In the genomic region with DNA sequence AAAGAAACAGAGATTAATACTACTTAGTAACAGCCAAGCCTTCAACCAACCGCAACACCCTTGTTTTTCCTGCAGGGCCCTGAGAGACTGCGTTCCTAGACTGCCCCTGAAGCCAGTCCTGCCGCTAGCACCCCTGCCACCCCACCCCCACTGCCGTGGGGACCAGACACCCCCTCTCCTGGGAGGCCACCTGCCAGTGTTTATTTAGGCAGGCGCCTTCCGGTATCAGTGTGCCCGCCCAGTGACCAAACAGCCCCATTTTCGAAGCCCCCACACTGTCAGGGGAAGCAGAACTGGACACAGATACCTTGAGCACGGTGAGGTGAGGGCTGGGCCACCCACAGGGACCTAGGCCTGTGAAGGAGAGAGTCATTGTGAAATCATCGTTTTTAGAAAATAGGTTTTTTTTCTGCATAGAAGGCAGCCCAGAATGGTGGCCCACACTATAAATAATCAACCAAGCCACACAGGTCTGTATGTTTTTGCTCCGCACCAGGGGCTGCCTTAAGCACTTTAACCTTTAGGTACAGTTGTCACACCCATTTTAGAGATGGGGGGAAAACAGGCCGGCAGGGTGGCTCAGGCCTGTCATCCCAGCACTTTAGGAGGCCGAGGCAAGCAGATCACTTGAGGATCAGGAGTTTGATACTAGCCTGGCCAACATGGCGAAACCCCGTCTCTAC, we compare ENCODE assay signal across 1 cellular context.
TF ChIP-seq lines count a peak whose summit lies in the region.

No MANE protein-coding gene starts in this region.

TF ChIP-seq in HepG2, 621 proteins besides CTCF, POLR2A, EP300 and RAD21 (continued from another document and continues in another):
- no peak for TF ChIP-seq ATF6 (CRISPR knock-in tag; conservative IDR thresholded peaks at IDR 0.05)
- TF ChIP-seq RFXANK (CRISPR knock-in tag; IDR thresholded peaks at IDR 0.05) = peak; percentile 39; the same call in 1 of the 2 replicates
- TF ChIP-seq LCORL (IDR thresholded peaks at IDR 0.05) = no peak
- TF ChIP-seq LCORL (CRISPR knock-in tag; IDR thresholded peaks at IDR 0.05) = peak; percentile 90
- peak; percentile 66 for TF ChIP-seq ZNF878 (CRISPR knock-in tag; IDR thresholded peaks at IDR 0.05)
- 0 out of 2 replicates have a peak, but pooled peaks have one; percentile 36 for TF ChIP-seq ETV6 (CRISPR knock-in tag; conservative IDR thresholded peaks at IDR 0.05)
- 0 out of 2 replicates have a peak, but pooled peaks have one; percentile 27 for TF ChIP-seq ZBTB8A (CRISPR knock-in tag; IDR thresholded peaks at IDR 0.05; ENCODE audit: borderline replicate concordance, low read depth)
- peak; percentile 61; the same call in 1 of the 2 replicates for TF ChIP-seq KDM3A (CRISPR knock-in tag; IDR thresholded peaks at IDR 0.05; ENCODE audit: low read depth)
- no peak for TF ChIP-seq GMEB2 (CRISPR knock-in tag; IDR thresholded peaks at IDR 0.05; ENCODE audit: low read depth)
- TF ChIP-seq SMARCE1 (IDR thresholded peaks at IDR 0.05; ENCODE audit: borderline replicate concordance) = no peak
- TF ChIP-seq KLF13 (CRISPR knock-in tag; IDR thresholded peaks at IDR 0.05) = no peak
- TF ChIP-seq CBX1 (IDR thresholded peaks at IDR 0.05; ENCODE audit: low read depth) = no peak
- TF ChIP-seq ZNF547 (CRISPR knock-in tag; IDR thresholded peaks at IDR 0.05) = no peak; the same call in 1 of the 2 replicates
- TF ChIP-seq THAP11 (CRISPR knock-in tag; IDR thresholded peaks at IDR 0.05) = peak; percentile 77
- TF ChIP-seq, protein P1, sequence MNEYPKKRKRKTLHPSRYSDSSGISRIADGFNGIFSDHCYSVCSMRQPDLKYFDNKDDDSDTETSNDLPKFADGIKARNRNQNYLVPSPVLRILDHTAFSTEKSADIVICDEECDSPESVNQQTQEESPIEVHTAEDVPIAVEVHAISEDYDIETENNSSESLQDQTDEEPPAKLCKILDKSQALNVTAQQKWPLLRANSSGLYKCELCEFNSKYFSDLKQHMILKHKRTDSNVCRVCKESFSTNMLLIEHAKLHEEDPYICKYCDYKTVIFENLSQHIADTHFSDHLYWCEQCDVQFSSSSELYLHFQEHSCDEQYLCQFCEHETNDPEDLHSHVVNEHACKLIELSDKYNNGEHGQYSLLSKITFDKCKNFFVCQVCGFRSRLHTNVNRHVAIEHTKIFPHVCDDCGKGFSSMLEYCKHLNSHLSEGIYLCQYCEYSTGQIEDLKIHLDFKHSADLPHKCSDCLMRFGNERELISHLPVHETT (CRISPR knock-in tag; conservative IDR thresholded peaks at IDR 0.05) = no peak
- TF ChIP-seq ATM (IDR thresholded peaks at IDR 0.05; ENCODE audit: borderline replicate concordance) = no peak
- peak; percentile 46; the same call in 1 of the 2 replicates for TF ChIP-seq ZNF563 (CRISPR knock-in tag; IDR thresholded peaks at IDR 0.05)
- no peak for TF ChIP-seq ZSCAN22 (CRISPR knock-in tag; IDR thresholded peaks at IDR 0.05)
- peak; percentile 65 for TF ChIP-seq ZFX (CRISPR knock-in tag; IDR thresholded peaks at IDR 0.05; ENCODE audit: low read depth)
- TF ChIP-seq POGK (CRISPR knock-in tag; conservative IDR thresholded peaks at IDR 0.05) = peak; percentile 51; the same call in 1 of the 2 replicates
- TF ChIP-seq XRCC5 (optimal IDR thresholded peaks at IDR 0.05; ENCODE audit: low read length) = no peak
- no peak for TF ChIP-seq TSC22D2 (CRISPR knock-in tag; IDR thresholded peaks at IDR 0.05; ENCODE audit: borderline replicate concordance)
- peak; percentile 19; the same call in 1 of the 2 replicates for TF ChIP-seq HNF4A (CRISPR knock-in tag; IDR thresholded peaks at IDR 0.05)
- TF ChIP-seq, protein P2, sequence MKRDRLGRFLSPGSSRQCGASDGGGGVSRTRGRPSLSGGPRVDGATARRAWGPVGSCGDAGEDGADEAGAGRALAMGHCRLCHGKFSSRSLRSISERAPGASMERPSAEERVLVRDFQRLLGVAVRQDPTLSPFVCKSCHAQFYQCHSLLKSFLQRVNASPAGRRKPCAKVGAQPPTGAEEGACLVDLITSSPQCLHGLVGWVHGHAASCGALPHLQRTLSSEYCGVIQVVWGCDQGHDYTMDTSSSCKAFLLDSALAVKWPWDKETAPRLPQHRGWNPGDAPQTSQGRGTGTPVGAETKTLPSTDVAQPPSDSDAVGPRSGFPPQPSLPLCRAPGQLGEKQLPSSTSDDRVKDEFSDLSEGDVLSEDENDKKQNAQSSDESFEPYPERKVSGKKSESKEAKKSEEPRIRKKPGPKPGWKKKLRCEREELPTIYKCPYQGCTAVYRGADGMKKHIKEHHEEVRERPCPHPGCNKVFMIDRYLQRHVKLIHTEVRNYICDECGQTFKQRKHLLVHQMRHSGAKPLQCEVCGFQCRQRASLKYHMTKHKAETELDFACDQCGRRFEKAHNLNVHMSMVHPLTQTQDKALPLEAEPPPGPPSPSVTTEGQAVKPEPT (CRISPR knock-in tag; IDR thresholded peaks at IDR 0.05; ENCODE audit: low read depth) = peak; percentile 92
- no peak for TF ChIP-seq ZNF337 (CRISPR knock-in tag; IDR thresholded peaks at IDR 0.05; ENCODE audit: borderline replicate concordance, low read depth)
- TF ChIP-seq ISX (CRISPR knock-in tag; conservative IDR thresholded peaks at IDR 0.05) = no peak
- 0 out of 2 replicates have a peak, but pooled peaks have one; percentile 68 for TF ChIP-seq ZNF431 (CRISPR knock-in tag; IDR thresholded peaks at IDR 0.05; ENCODE audit: borderline replicate concordance, low read depth)
- TF ChIP-seq HES4 (CRISPR knock-in tag; IDR thresholded peaks at IDR 0.05; ENCODE audit: borderline replicate concordance) = peak; percentile 23; the same call in 1 of the 2 replicates
- TF ChIP-seq, protein P3, sequence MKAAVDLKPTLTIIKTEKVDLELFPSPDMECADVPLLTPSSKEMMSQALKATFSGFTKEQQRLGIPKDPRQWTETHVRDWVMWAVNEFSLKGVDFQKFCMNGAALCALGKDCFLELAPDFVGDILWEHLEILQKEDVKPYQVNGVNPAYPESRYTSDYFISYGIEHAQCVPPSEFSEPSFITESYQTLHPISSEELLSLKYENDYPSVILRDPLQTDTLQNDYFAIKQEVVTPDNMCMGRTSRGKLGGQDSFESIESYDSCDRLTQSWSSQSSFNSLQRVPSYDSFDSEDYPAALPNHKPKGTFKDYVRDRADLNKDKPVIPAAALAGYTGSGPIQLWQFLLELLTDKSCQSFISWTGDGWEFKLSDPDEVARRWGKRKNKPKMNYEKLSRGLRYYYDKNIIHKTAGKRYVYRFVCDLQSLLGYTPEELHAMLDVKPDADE (CRISPR knock-in tag; IDR thresholded peaks at IDR 0.05) = no peak
- TF ChIP-seq HOXA5 (CRISPR knock-in tag; IDR thresholded peaks at IDR 0.05) = no peak; the same call in 1 of the 2 replicates
- no peak for TF ChIP-seq ZBTB44 (CRISPR knock-in tag; IDR thresholded peaks at IDR 0.05)
- TF ChIP-seq PHF20 (CRISPR knock-in tag; IDR thresholded peaks at IDR 0.05) = no peak; the same call in 1 of the 2 replicates
- TF ChIP-seq ZNF782 (CRISPR knock-in tag; IDR thresholded peaks at IDR 0.05; ENCODE audit: borderline replicate concordance) = no peak
- peak; percentile 69 for TF ChIP-seq HOXA3 (CRISPR knock-in tag; IDR thresholded peaks at IDR 0.05)
- TF ChIP-seq, protein P4, sequence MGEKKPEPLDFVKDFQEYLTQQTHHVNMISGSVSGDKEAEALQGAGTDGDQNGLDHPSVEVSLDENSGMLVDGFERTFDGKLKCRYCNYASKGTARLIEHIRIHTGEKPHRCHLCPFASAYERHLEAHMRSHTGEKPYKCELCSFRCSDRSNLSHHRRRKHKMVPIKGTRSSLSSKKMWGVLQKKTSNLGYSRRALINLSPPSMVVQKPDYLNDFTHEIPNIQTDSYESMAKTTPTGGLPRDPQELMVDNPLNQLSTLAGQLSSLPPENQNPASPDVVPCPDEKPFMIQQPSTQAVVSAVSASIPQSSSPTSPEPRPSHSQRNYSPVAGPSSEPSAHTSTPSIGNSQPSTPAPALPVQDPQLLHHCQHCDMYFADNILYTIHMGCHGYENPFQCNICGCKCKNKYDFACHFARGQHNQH (CRISPR knock-in tag; IDR thresholded peaks at IDR 0.05) = peak; percentile 76
- TF ChIP-seq, protein P5, sequence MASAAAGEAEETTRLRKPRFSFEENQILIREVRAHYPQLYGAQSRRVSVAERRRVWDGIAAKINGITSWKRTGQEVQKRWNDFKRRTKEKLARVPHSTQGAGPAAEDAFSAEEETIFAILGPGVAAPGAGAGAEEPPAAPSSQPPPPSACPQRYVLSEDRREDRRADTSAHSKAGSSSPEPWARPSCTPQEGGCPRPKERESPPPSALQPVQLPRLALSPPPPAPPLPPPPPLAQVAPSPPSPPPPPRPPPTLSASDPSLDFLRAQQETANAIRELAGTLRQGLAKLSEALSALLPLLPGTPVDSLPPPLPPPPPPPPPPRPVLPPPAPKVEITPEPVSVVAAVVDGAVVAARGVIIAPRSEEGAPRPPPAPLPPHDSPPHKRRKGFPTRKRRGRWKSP (CRISPR knock-in tag; IDR thresholded peaks at IDR 0.05) = peak; percentile 64
- TF ChIP-seq FOXK1 (CRISPR knock-in tag; IDR thresholded peaks at IDR 0.05; ENCODE audit: borderline replicate concordance, low read depth) = peak; percentile 65; the same call in 1 of the 2 replicates
- peak; percentile 39; the same call in 1 of the 2 replicates for TF ChIP-seq KMT2B (CRISPR knock-in tag; IDR thresholded peaks at IDR 0.05)
- TF ChIP-seq, protein P6, sequence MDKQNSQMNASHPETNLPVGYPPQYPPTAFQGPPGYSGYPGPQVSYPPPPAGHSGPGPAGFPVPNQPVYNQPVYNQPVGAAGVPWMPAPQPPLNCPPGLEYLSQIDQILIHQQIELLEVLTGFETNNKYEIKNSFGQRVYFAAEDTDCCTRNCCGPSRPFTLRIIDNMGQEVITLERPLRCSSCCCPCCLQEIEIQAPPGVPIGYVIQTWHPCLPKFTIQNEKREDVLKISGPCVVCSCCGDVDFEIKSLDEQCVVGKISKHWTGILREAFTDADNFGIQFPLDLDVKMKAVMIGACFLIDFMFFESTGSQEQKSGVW (CRISPR knock-in tag; IDR thresholded peaks at IDR 0.05; ENCODE audit: borderline replicate concordance) = no peak; the same call in 1 of the 2 replicates
- TF ChIP-seq KDM5B (CRISPR knock-in tag; IDR thresholded peaks at IDR 0.05; ENCODE audit: borderline replicate concordance) = peak; percentile 80; the same call in 1 of the 2 replicates
- TF ChIP-seq ARNTL (CRISPR knock-in tag; IDR thresholded peaks at IDR 0.05) = peak; percentile 78; the same call in 1 of the 2 replicates
- TF ChIP-seq TRIM24 (CRISPR knock-in tag; IDR thresholded peaks at IDR 0.05) = no peak
- TF ChIP-seq ZNF607 (CRISPR knock-in tag; IDR thresholded peaks at IDR 0.05; ENCODE audit: borderline replicate concordance) = peak; percentile 92; the same call in 1 of the 2 replicates
- TF ChIP-seq ZNF781 (CRISPR knock-in tag; IDR thresholded peaks at IDR 0.05; ENCODE audit: borderline replicate concordance, not compliant biosample characterization) = no peak
- TF ChIP-seq RNF2 (conservative IDR thresholded peaks at IDR 0.05; ENCODE audit: low read depth) = 0 out of 2 replicates have a peak, but pooled peaks have one; percentile 37
- TF ChIP-seq ZSCAN9 (CRISPR knock-in tag; IDR thresholded peaks at IDR 0.05; ENCODE audit: borderline replicate concordance) = peak; percentile 95
- TF ChIP-seq ZNF101 (CRISPR knock-in tag; IDR thresholded peaks at IDR 0.05; ENCODE audit: borderline replicate concordance, low read depth) = no peak
- no peak for TF ChIP-seq NR0B2 (CRISPR knock-in tag; IDR thresholded peaks at IDR 0.05)
